In genomic region chr1:63615809-63616420, GRCh38 we compare ENCODE assay signal across 8 cellular contexts. TPM values are rescaled to one million over a fixed set of nuclear protein-coding genes. Genes with fewer than 3 reads are reported as not detected.
DNase-seq lines count a peak whose midpoint lies in the region; ATAC-seq and TF ChIP-seq lines count a peak whose summit lies in the region.

No MANE protein-coding gene starts in this region.

- H3K4me3 ChIP-seq in Loucy (ENCODE audit: low read length, poor library complexity, severe bottlenecking) (no peak overlapping the region), SJSA1 (no peak overlapping the region), prostate gland (no peak overlapping the region)

- intact Hi-C loops in prostate gland (cut with DNase I) = loop anchor here (5.0 kb wide), 3 partner anchors 76 to 631 kb away; no protein-coding TSS in a partner anchor

- H3K79me2 ChIP-seq in Loucy (ENCODE audit: insufficient read depth, low read length) = peaks cover 27% of the 10 kb centered on the region; the same call in 1 of the 2 replicates

- ATAC-seq in GM19463 (IDR thresholded peaks at IDR 0.05; ENCODE audit: unreplicated experiment) = peak; percentile 58
- ATAC-seq in HG03521 (IDR thresholded peaks at IDR 0.05; ENCODE audit: unreplicated experiment) = no peak

- H4K20me1 ChIP-seq in Loucy (ENCODE audit: insufficient read depth, low read length, poor library complexity, severe bottlenecking) = peaks cover 4% of the 10 kb centered on the region

- H3K36me3 ChIP-seq in Loucy (ENCODE audit: insufficient read depth, low read length) (peaks cover 16% of the 10 kb centered on the region; the same call in 1 of the 2 replicates), SJSA1 (no peaks in the 10 kb centered on the region), prostate gland (no peaks in the 10 kb centered on the region)

- no peak for TF ChIP-seq POLR2A in prostate gland (IDR thresholded peaks at IDR 0.05)

- H3K27me3 ChIP-seq in Loucy (ENCODE audit: insufficient read depth, low read length, poor library complexity, severe bottlenecking) = no peaks in the 10 kb centered on the region
- no peaks in the 10 kb centered on the region for H3K27me3 ChIP-seq in SJSA1 (replicated peaks)
- no peaks in the 10 kb centered on the region for H3K27me3 ChIP-seq in prostate gland (replicated peaks; ENCODE audit: insufficient read depth)

- no peak overlapping the region for H2AFZ ChIP-seq in Loucy (ENCODE audit: low read length)

- DNase-seq in CMK (ENCODE audit: low read depth) (peak; percentile 26), SJSA1 (ENCODE audit: low read depth in 1 of 2, low spot score in 2 of 2) (peak; percentile 59 to 69), globus pallidus (ENCODE audit: low spot score) (peak; percentile 77), prostate gland (ENCODE audit: low spot score) (peak; percentile 72)
- peak; percentile 52 for DNase-seq in activated naive CD4-positive, alpha-beta T cell treated with Interleukin-2 at 50 U/mL for 16 hours

- no peaks in the 10 kb centered on the region for H3F3A ChIP-seq in Loucy (ENCODE audit: low read depth)

- no peak overlapping the region for H3K4me2 ChIP-seq in Loucy (ENCODE audit: low read depth, low read length, poor library complexity, severe bottlenecking)

- no peaks in the 10 kb centered on the region for H3K9me2 ChIP-seq in Loucy (replicated peaks; ENCODE audit: low read depth, low read length)

- H3K4me1 ChIP-seq in Loucy (ENCODE audit: insufficient read depth, low read length, poor library complexity, severe bottlenecking) = peaks cover 6% of the 10 kb centered on the region
- peaks cover 3% of the 10 kb centered on the region; the same call in 1 of the 2 replicates for H3K4me1 ChIP-seq in SJSA1 (replicated peaks)
- no peaks in the 10 kb centered on the region for H3K4me1 ChIP-seq in prostate gland (replicated peaks)

- TF ChIP-seq CTCF in Loucy (conservative IDR thresholded peaks at IDR 0.05; ENCODE audit: low read length) (peak; percentile 79), prostate gland (IDR thresholded peaks at IDR 0.05) (peak; percentile 61 to 81 (median 78))

- H3K27ac ChIP-seq in SJSA1 (no peak overlapping the region), prostate gland (no peak overlapping the region)

- 24% methylated on average over 5 of the region's 5 CpGs for WGBS in prostate gland

- H3K9me3 ChIP-seq in Loucy (ENCODE audit: insufficient read depth, low read depth, low read length) (no peaks in the 10 kb centered on the region), SJSA1 (replicated peaks) (no peaks in the 10 kb centered on the region), prostate gland (no peaks in the 10 kb centered on the region)

- H3K9ac ChIP-seq in Loucy (ENCODE audit: low read depth, low read length, poor library complexity, severe bottlenecking) = no peak overlapping the region

RNA-seq across cellular contexts. Expression of gene PGM1, which starts 22.7 kb away (rescaled TPM):
- total RNA-seq in SJSA1 (2014; rRNA removed; shearing (Covaris generic)) = 41.2 and 42.6 TPM in 2 replicates
- 10 to 100 TPM; 49.5 to 54.7 TPM for total RNA-seq in prostate gland

Comparison
In these comparisons a context has a peak if more than half of its experiments do, and no peak if none do; other contexts are left out.
1. DNase-seq: peak in every context shown above with its lines; median percentile 77 in globus pallidus; 72 in prostate gland; 64 in SJSA1; 52 in activated naive CD4-positive, alpha-beta T cell treated with Interleukin-2 at 50 U/mL for 16 hours; 26 in CMK.